36 cellular contexts compared by ENCODE assay signal in genomic region chr17:30337393-30337999, GRCh38. TPM values are rescaled to one million over a fixed set of nuclear protein-coding genes. Genes with fewer than 3 reads are reported as not detected.
DNase-seq lines count a peak whose midpoint lies in the region; ATAC-seq, FAIRE-seq and TF ChIP-seq lines count a peak whose summit lies in the region.
"Had no signal": no experiment of that assay in that cellular context is flagged by ENCODE, and none has a peak within 500 bp of the region (broad histone marks: within the 10 kb centered on the region; RNA-seq: fewer than 3 reads in every experiment).

No MANE protein-coding gene starts in this region.

- 89% methylated on average over 1 of the region's 1 CpG for WGBS in A549 (ENCODE audit: missing lambda C conversion rate)
- WGBS in IMR-90 (ENCODE audit: extremely low coverage in 2 of 2, insufficient read length in 1 of 2), 2 experiments, result 86% methylated on average over 1 of the region's 1 CpG; no CpG with 5 or more reads in 1 of the 2 experiments
- 96% methylated on average over 1 of the region's 1 CpG for WGBS in hepatocyte (ENCODE audit: low lambda C conversion rate, missing lambda C conversion rate)
- WGBS in mesodermal cell (ENCODE audit: insufficient coverage in 2 of 2), 2 experiments, result 80 to 88% methylated on average over 1 of the region's 1 CpG

- POLR2A ChIA-PET in A549 (lab: Yijun Ruan, JAX) (interaction anchor here (0.6 kb wide), 1 partner anchor 252 kb away, joined by 3 read pairs; no protein-coding TSS in a partner anchor), IMR-90 (lab: Charles Lee; ENCODE audit: unreplicated experiment) (no interaction called here), MCF 10A (lab: Yijun Ruan, JAX) (interaction anchor here (3.0 kb wide), 1 partner anchor 220 kb away, joined by 10 read pairs; the partner anchor contains the start of gene NSRP1)
- POLR2A ChIA-PET in naive thymus-derived CD8-positive, alpha-beta T cell (lab: Charles Lee), result interaction anchor here (1.5 to 3.4 kb wide), 2 partner anchors 14 to 46 kb away, joined by 6 to 17 read pairs; partner anchors contain the start of gene BLMH

- peak overlapping the region in 1 of 2 experiments; percentile 3; a peak in 1 of 6 replicates for H3K27ac ChIP-seq in A549
- H3K27ac ChIP-seq in IMR-90 (ENCODE audit: insufficient read depth, low read length), result no peak overlapping the region
- H3K27ac ChIP-seq in hepatocyte, result peak overlapping the region; percentile 67
- H3K27ac ChIP-seq in mesodermal cell (ENCODE audit: low read depth, low read length, severe bottlenecking), result peak overlapping the region; percentile 49
- H3K27ac ChIP-seq: cardiac muscle cell, lower lobe of right lung, parathyroid adenoma, right atrium auricular region, thoracic aorta, vagina had no signal

- DNase-seq in A549 (ENCODE audit: low read depth in 1 of 2, low spot score in 1 of 2), result no peak
- no peak for DNase-seq in IMR-90
- DNase-seq in hepatocyte (ENCODE audit: low spot score), result no peak
- no peak for DNase-seq in MCF 10A (ENCODE audit: unreplicated experiment)
- no peak for DNase-seq in naive thymus-derived CD8-positive, alpha-beta T cell
- DNase-seq: activated CD4-positive, alpha-beta T cell treated with anti-CD3 and anti-CD28 coated beads for 48 hours; activated gamma-delta T cell; activated naive CD8-positive, alpha-beta T cell treated with anti-CD3 and anti-CD28 coated beads, Interleukin-2, amount 10 ng/mL, durations not matched to agents 7 days and 5 days; activated T-cell treated with anti-CD3 and anti-CD28 coated beads, Interleukin-2, amount 50 U/mL, for 24 hours; aorta; CD4-positive, alpha-beta T cell; effector memory CD4-positive, alpha-beta T cell; glutamatergic neuron; Kasumi-1; lower lobe of right lung; mucosa of descending colon; NCI-H146; NCI-H226; nephron progenitor cell; SHP77 treated with DMSO at 0.1 percent for 48 hours; stimulated activated CD4-positive, alpha-beta T cell treated with anti-CD3 and anti-CD28 coated beads, Interleukin-2, amount 100 ng/mL, for 48 hours; stimulated activated naive CD8-positive, alpha-beta T cell treated with anti-CD3 and anti-CD28 coated beads, Interleukin-15, amount 100 ng/mL, for 72 hours had no signal

- no peak overlapping the region for H3K9ac ChIP-seq in IMR-90 (ENCODE audit: low read depth, low read length)
- H3K9ac ChIP-seq: parathyroid adenoma had no signal

- H3K14ac ChIP-seq in IMR-90 (replicated peaks; ENCODE audit: low read depth, low read length), result no peak overlapping the region

- no peaks in the 10 kb centered on the region for H3K9me2 ChIP-seq in hepatocyte (replicated peaks; ENCODE audit: insufficient read depth)

- H3K9me3 ChIP-seq in A549 (no peaks in the 10 kb centered on the region), IMR-90 (ENCODE audit: control insufficient read depth, insufficient read depth, low read length) (no peaks in the 10 kb centered on the region), hepatocyte (ENCODE audit: low read depth) (no peaks in the 10 kb centered on the region), mesodermal cell (ENCODE audit: control insufficient read depth, low read length) (no peaks in the 10 kb centered on the region)
- H3K9me3 ChIP-seq: lower lobe of right lung, mucosa of descending colon, right atrium auricular region, thoracic aorta, vagina had no signal

- peaks cover 29% of the 10 kb centered on the region for H3K4me1 ChIP-seq in A549
- H3K4me1 ChIP-seq in IMR-90 (ENCODE audit: control insufficient read depth, insufficient read depth, low read length), result peaks cover 10% of the 10 kb centered on the region
- peaks cover 20% of the 10 kb centered on the region for H3K4me1 ChIP-seq in hepatocyte (ENCODE audit: insufficient read depth)
- H3K4me1 ChIP-seq in mesodermal cell (ENCODE audit: control insufficient read depth, insufficient read depth, low read length, poor library complexity, severe bottlenecking), result peaks cover 30% of the 10 kb centered on the region
- H3K4me1 ChIP-seq: parathyroid adenoma had no signal

- H3K27me3 Mint-ChIP-seq in MCF 10A (ENCODE audit: insufficient read depth, unreplicated experiment), result no peaks in the 10 kb centered on the region
- no peaks in the 10 kb centered on the region for H3K27me3 Mint-ChIP-seq in naive thymus-derived CD8-positive, alpha-beta T cell
- H3K27me3 Mint-ChIP-seq: activated T-cell treated with anti-CD3 and anti-CD28 coated beads, Interleukin-2, amount 50 U/mL, for 24 hours; CD4-positive, alpha-beta T cell had no signal

- no peaks in the 10 kb centered on the region for H3K36me3 ChIP-seq in IMR-90 (ENCODE audit: control insufficient read depth, insufficient read depth, low read length)
- H3K36me3 ChIP-seq in hepatocyte (replicated peaks; ENCODE audit: insufficient read depth, low read depth), result no peaks in the 10 kb centered on the region
- no peaks in the 10 kb centered on the region for H3K36me3 ChIP-seq in mesodermal cell (ENCODE audit: control insufficient read depth, insufficient read depth, low read length)
- H3K36me3 ChIP-seq: cardiac muscle cell, lower lobe of right lung, right atrium auricular region, thoracic aorta, vagina had no signal

- no peak for TF ChIP-seq EP300 in A549 (IDR thresholded peaks at IDR 0.05)

- H2BK20ac ChIP-seq in IMR-90 (ENCODE audit: low read depth, low read length), result no peak overlapping the region

- no peak overlapping the region for H4K91ac ChIP-seq in IMR-90 (ENCODE audit: insufficient read depth, low read depth, low read length)

- TF ChIP-seq RAD21 in A549 (conservative IDR thresholded peaks at IDR 0.05 in 1 of 2, IDR thresholded peaks at IDR 0.05 in 1 of 2), result no peak
- TF ChIP-seq RAD21 in IMR-90 (IDR thresholded peaks at IDR 0.05; ENCODE audit: low read length), result no peak

- CTCF ChIA-PET in A549 (lab: Yijun Ruan, JAX) (interaction anchor here (0.7 to 7.2 kb wide), 55 partner anchors 9 to 698 kb away, joined by 3 to 98 read pairs (median 5); partner anchors contain the start of genes BLMH and GOSR1), IMR-90 (lab: Yijun Ruan, JAX) (interaction anchor here (0.7 kb wide), 1 partner anchor 25 kb away, joined by 4 read pairs; no protein-coding TSS in a partner anchor), MCF 10A (lab: Yijun Ruan, JAX) (interaction anchor here (0.6 to 3.2 kb wide), 9 partner anchors 12 to 776 kb away, joined by 3 to 23 read pairs (median 4); no protein-coding TSS in a partner anchor)

- H3K4me3 ChIP-seq in A549 (no peak overlapping the region), IMR-90 (ENCODE audit: insufficient read depth, low read depth, low read length) (no peak overlapping the region), hepatocyte (no peak overlapping the region), mesodermal cell (ENCODE audit: extremely low read depth, insufficient read depth, low read length, poor library complexity, severe bottlenecking) (no peak overlapping the region)
- H3K4me3 ChIP-seq: cardiac muscle cell, GM12878, lower lobe of right lung, mucosa of descending colon, right atrium auricular region, thoracic aorta, vagina had no signal

- TF ChIP-seq CTCF in A549 (IDR thresholded peaks at IDR 0.05) (no peak), IMR-90 (conservative IDR thresholded peaks at IDR 0.05; ENCODE audit: low read depth, low read length) (no peak), hepatocyte (IDR thresholded peaks at IDR 0.05; ENCODE audit: poor library complexity) (no peak), MCF 10A (IDR thresholded peaks at IDR 0.05; ENCODE audit: unreplicated experiment) (no peak)

- H3K4me1 Mint-ChIP-seq in MCF 10A (ENCODE audit: insufficient read depth, unreplicated experiment), result peaks cover 15% of the 10 kb centered on the region
- peaks cover 14 to 27% (median 24%) of the 10 kb centered on the region in 4 donors for H3K4me1 Mint-ChIP-seq in naive thymus-derived CD8-positive, alpha-beta T cell

- no peak overlapping the region for H2AK9ac ChIP-seq in IMR-90 (replicated peaks; ENCODE audit: low read depth, low read length, poor library complexity)

- H4K8ac ChIP-seq in IMR-90 (ENCODE audit: low read depth in 2 of 2, low read length in 2 of 2), result no peak overlapping the region

- no peak overlapping the region for H2BK5ac ChIP-seq in IMR-90 (ENCODE audit: low read depth, low read length, poor library complexity, severe bottlenecking)

- BruUV-seq in IMR-90 (replicated peaks; lab: Mats Ljungman, UMichigan) (no TSS peak), MCF 10A (replicated peaks; lab: Mats Ljungman, UMichigan) (no TSS peak)

- FAIRE-seq in A549 (lab: Jason Lieb, UNC), result no peak
- FAIRE-seq: A204.1, colon, H54, islet of Langerhans had no signal

- H3K27ac Mint-ChIP-seq in MCF 10A (ENCODE audit: low read depth, unreplicated experiment), result no peak overlapping the region
- peak overlapping the region in 3 of 10 donors; percentile 35 to 47 (median 40) for H3K27ac Mint-ChIP-seq in naive thymus-derived CD8-positive, alpha-beta T cell
- H3K27ac Mint-ChIP-seq: activated naive CD8-positive, alpha-beta T cell treated with anti-CD3 and anti-CD28 coated beads, Interleukin-2, amount 10 ng/mL, durations not matched to agents 7 days and 5 days; activated T-cell treated with anti-CD3 and anti-CD28 coated beads, Interleukin-2, amount 50 U/mL, for 24 hours; nephron progenitor cell; stimulated activated naive CD8-positive, alpha-beta T cell treated with anti-CD3 and anti-CD28 coated beads, Interleukin-15, amount 100 ng/mL, for 72 hours had no signal

- H3K4me3 Mint-ChIP-seq in MCF 10A (ENCODE audit: unreplicated experiment), result no peak overlapping the region
- H3K4me3 Mint-ChIP-seq in naive thymus-derived CD8-positive, alpha-beta T cell, result no peak overlapping the region
- H3K4me3 Mint-ChIP-seq: activated naive CD8-positive, alpha-beta T cell treated with anti-CD3 and anti-CD28 coated beads, Interleukin-2, amount 10 ng/mL, durations not matched to agents 7 days and 5 days; activated T-cell treated with anti-CD3 and anti-CD28 coated beads, Interleukin-2, amount 50 U/mL, for 24 hours; CD4-positive, alpha-beta T cell; stimulated activated naive CD8-positive, alpha-beta T cell treated with anti-CD3 and anti-CD28 coated beads, Interleukin-15, amount 100 ng/mL, for 72 hours had no signal

- no peak overlapping the region for H4K5ac ChIP-seq in IMR-90 (ENCODE audit: low read depth, low read length)

- H3K4me2 ChIP-seq in A549 (0 out of 3 replicates have a peak overlapping the region, but pooled peaks have one; percentile 1), IMR-90 (ENCODE audit: low read depth, low read length) (no peak overlapping the region), hepatocyte (no peak overlapping the region)

- H3K23ac ChIP-seq in IMR-90 (ENCODE audit: low read depth, low read length), result no peak overlapping the region

- no peaks in the 10 kb centered on the region for H4K20me1 ChIP-seq in IMR-90 (ENCODE audit: insufficient read depth, low read length)
- H4K20me1 ChIP-seq in hepatocyte (ENCODE audit: insufficient read depth, poor library complexity, severe bottlenecking), result no peaks in the 10 kb centered on the region

- no peaks in the 10 kb centered on the region for H3K79me1 ChIP-seq in IMR-90 (ENCODE audit: low read depth in 1 of 2, low read length in 2 of 2)

- H2AFZ ChIP-seq in IMR-90 (replicated peaks; ENCODE audit: low read length, poor library complexity) (no peak overlapping the region), hepatocyte (no peak overlapping the region)
- H2AFZ ChIP-seq: parathyroid adenoma had no signal

- no peak overlapping the region for H2BK15ac ChIP-seq in IMR-90 (ENCODE audit: low read depth, low read length)

- intact Hi-C loops in IMR-90 (cut with micrococcal nuclease), result no loop called here
- intact Hi-C loops in MCF 10A (cut with micrococcal nuclease), result no loop called here

- in situ Hi-C loops in IMR-90 (cut with MboI; ENCODE audit: low sequenced_read_pairs), result no loop called here

- H3K18ac ChIP-seq in IMR-90 (ENCODE audit: low read depth, low read length), result no peak overlapping the region

- peaks cover 4% of the 10 kb centered on the region for H3K9me1 ChIP-seq in IMR-90 (ENCODE audit: insufficient read depth, low read length)

- no peak for ATAC-seq in A549
- no peak for ATAC-seq in IMR-90 (ENCODE audit: low read depth)
- no peak for ATAC-seq in HG02642 (IDR thresholded peaks at IDR 0.05; ENCODE audit: poor library complexity, unreplicated experiment)
- no peak for ATAC-seq in naive thymus-derived CD8-positive, alpha-beta T cell
- no peak for ATAC-seq in HG03521 (IDR thresholded peaks at IDR 0.05; ENCODE audit: unreplicated experiment)
- ATAC-seq: stimulated activated naive CD8-positive, alpha-beta T cell treated with anti-CD3 and anti-CD28 coated beads, Interleukin-15, amount 100 ng/mL, for 72 hours had no signal

- dilution Hi-C loops in IMR-90 (cut with HindIII; ENCODE audit: low sequenced_read_pairs, unreplicated experiment), result no loop called here

- H3K79me2 ChIP-seq in hepatocyte, result no peaks in the 10 kb centered on the region
- H3K79me2 ChIP-seq: parathyroid adenoma had no signal

- no peak overlapping the region for H2BK120ac ChIP-seq in IMR-90 (ENCODE audit: low read depth, low read length)

- H3K36me3 Mint-ChIP-seq in MCF 10A (ENCODE audit: insufficient read depth, unreplicated experiment), result no peaks in the 10 kb centered on the region
- no peaks in the 10 kb centered on the region for H3K36me3 Mint-ChIP-seq in naive thymus-derived CD8-positive, alpha-beta T cell
- H3K36me3 Mint-ChIP-seq: activated naive CD8-positive, alpha-beta T cell treated with anti-CD3 and anti-CD28 coated beads, Interleukin-2, amount 10 ng/mL, durations not matched to agents 7 days and 5 days had no signal

- no peak overlapping the region for H3K56ac ChIP-seq in IMR-90 (ENCODE audit: extremely low read depth, insufficient read depth, low read length)

- no peak overlapping the region for H3K4ac ChIP-seq in IMR-90 (ENCODE audit: low read depth, low read length)

- TF ChIP-seq POLR2A in A549 (IDR thresholded peaks at IDR 0.05; ENCODE audit: low read length) (no peak), IMR-90 (IDR thresholded peaks at IDR 0.05; ENCODE audit: low read depth, low read length) (no peak)

- H3K27me3 ChIP-seq in IMR-90 (ENCODE audit: control insufficient read depth, insufficient read depth, low read length) (no peaks in the 10 kb centered on the region), hepatocyte (no peaks in the 10 kb centered on the region)
- H3K27me3 ChIP-seq: cardiac muscle cell, right atrium auricular region, vagina had no signal

- H2AK5ac ChIP-seq in IMR-90 (ENCODE audit: low read depth, low read length), result peak overlapping the region; percentile 1; the same call in 1 of the 2 replicates

- H3K9me3 Mint-ChIP-seq in MCF 10A (ENCODE audit: unreplicated experiment), result no peaks in the 10 kb centered on the region
- H3K9me3 Mint-ChIP-seq in naive thymus-derived CD8-positive, alpha-beta T cell, result peaks cover 0 to 3% (median 0%) of the 10 kb centered on the region in 9 donors
- H3K9me3 Mint-ChIP-seq: activated T-cell treated with anti-CD3 and anti-CD28 coated beads, Interleukin-2, amount 50 U/mL, for 24 hours; CD4-positive, alpha-beta T cell; nephron progenitor cell; stimulated activated naive CD8-positive, alpha-beta T cell treated with anti-CD3 and anti-CD28 coated beads, Interleukin-15, amount 100 ng/mL, for 72 hours had no signal

RNA-seq across cellular contexts. Expression of gene TMIGD1, which starts 3.6 kb away (rescaled TPM):
- polyA plus RNA-seq in A549 (2011; rRNA removed) (not detected in 2 replicates), A549 (2017; fragmentation: RNase III; extraction: RNeasy Plus Mini Kit Qiagen cat#74134 plus additional on column Dnase treatment) (not detected in 3 replicates), IMR-90 (2012; rRNA removed) (not detected in 2 replicates), hepatocyte (1.3 and 2.5 TPM in 2 replicates)
- not detected in 2 replicates for polyA plus RNA-seq in A549 (2012; cell fraction: cytosol; rRNA removed)
- not detected in 2 replicates for polyA plus RNA-seq in A549 (2012; cell fraction: nucleus; rRNA removed)
- not detected in 2 replicates for polyA minus RNA-seq in A549 (2011; rRNA and poly(A)+ RNA removed)
- total RNA-seq in IMR-90 (2012; rRNA removed) (not detected in 2 replicates), hepatocyte (3.2 and 3.3 TPM in 2 replicates), MCF 10A (2022) (not detected in 2 replicates)
- polyA plus RNA-seq in IMR-90 (2012; cell fraction: cytosol; rRNA removed), result not detected in 2 replicates
- not detected in 2 replicates for polyA plus RNA-seq in IMR-90 (2012; cell fraction: nucleus; rRNA removed; ENCODE audit: low replicate concordance)
- not detected for polyA plus RNA-seq in mesodermal cell (2013, experiment 1 of 2)
- polyA plus RNA-seq in mesodermal cell (2013, experiment 2 of 2), result not detected
- total RNA-seq in naive thymus-derived CD8-positive, alpha-beta T cell, result not detected
- not detected for polyA plus RNA-seq in naive thymus-derived CD8-positive, alpha-beta T cell
- total RNA-seq: activated naive CD8-positive, alpha-beta T cell treated with anti-CD3 and anti-CD28 coated beads, Interleukin-2, amount 10 ng/mL, durations not matched to agents 7 days and 5 days; aorta; cardiac muscle cell; CD4-positive, alpha-beta T cell; epithelial cell of proximal tubule; GM12878; lower lobe of right lung; right atrium auricular region; thoracic aorta; vagina had no signal
- polyA plus RNA-seq: cardiac muscle cell, GM12878 had no signal

RNA-seq across cellular contexts. Expression of gene CPD, which starts 41.2 kb away (rescaled TPM):
- polyA plus RNA-seq in A549 (2011; rRNA removed), result 83.3 and 97.2 TPM in 2 replicates
- 7.0 TPM in 2 replicates for polyA plus RNA-seq in A549 (2012; cell fraction: cytosol; rRNA removed)
- polyA plus RNA-seq in A549 (2012; cell fraction: nucleus; rRNA removed), result 8.9 and 9.8 TPM in 2 replicates
- polyA plus RNA-seq in A549 (2017; fragmentation: RNase III; extraction: RNeasy Plus Mini Kit Qiagen cat#74134 plus additional on column Dnase treatment), result 22.4 to 27.7 TPM (median 26.9 TPM) in 3 replicates
- 125 and 150 TPM in 2 replicates for polyA minus RNA-seq in A549 (2011; rRNA and poly(A)+ RNA removed)
- 78.0 and 94.5 TPM in 2 replicates for total RNA-seq in IMR-90 (2012; rRNA removed)
- polyA plus RNA-seq in IMR-90 (2012; rRNA removed), result 18.5 and 23.4 TPM in 2 replicates
- polyA plus RNA-seq in IMR-90 (2012; cell fraction: cytosol; rRNA removed), result 5.6 and 7.8 TPM in 2 replicates
- 3.5 and 16.3 TPM in 2 replicates for polyA plus RNA-seq in IMR-90 (2012; cell fraction: nucleus; rRNA removed; ENCODE audit: low replicate concordance)
- 80.6 and 87.3 TPM in 2 replicates for total RNA-seq in hepatocyte
- polyA plus RNA-seq in hepatocyte, result 20.7 and 22.2 TPM in 2 replicates
- 58.5 TPM for polyA plus RNA-seq in mesodermal cell (2013, experiment 1 of 2)
- 44.8 TPM for polyA plus RNA-seq in mesodermal cell (2013, experiment 2 of 2)
- 47.9 and 67.4 TPM in 2 replicates for total RNA-seq in MCF 10A (2022)
- 10 to 100 TPM; 21.9 to 27.7 TPM for total RNA-seq in naive thymus-derived CD8-positive, alpha-beta T cell
- 10 to 100 TPM in 1 of 3 donors, 1 to 10 TPM in 2; 7.6 to 11.2 (median 8.1) TPM for polyA plus RNA-seq in naive thymus-derived CD8-positive, alpha-beta T cell

RNA-seq across cellular contexts. Expression of gene BLMH, which starts 45.8 kb away (rescaled TPM):
- polyA plus RNA-seq in A549 (2011; rRNA removed) (36.4 and 38.5 TPM in 2 replicates), A549 (2017; fragmentation: RNase III; extraction: RNeasy Plus Mini Kit Qiagen cat#74134 plus additional on column Dnase treatment) (61.5 to 66.4 TPM (median 62.7 TPM) in 3 replicates), IMR-90 (2012; rRNA removed) (11.8 and 17.3 TPM in 2 replicates), hepatocyte (21.3 and 26.0 TPM in 2 replicates)
- 23.5 and 25.1 TPM in 2 replicates for polyA plus RNA-seq in A549 (2012; cell fraction: cytosol; rRNA removed)
- 34.7 and 44.2 TPM in 2 replicates for polyA plus RNA-seq in A549 (2012; cell fraction: nucleus; rRNA removed)
- 21.5 and 33.7 TPM in 2 replicates for polyA minus RNA-seq in A549 (2011; rRNA and poly(A)+ RNA removed)
- total RNA-seq in IMR-90 (2012; rRNA removed) (20.8 and 27.2 TPM in 2 replicates), hepatocyte (28.2 and 29.0 TPM in 2 replicates), MCF 10A (2022) (28.2 and 28.3 TPM in 2 replicates)
- 7.4 and 10.0 TPM in 2 replicates for polyA plus RNA-seq in IMR-90 (2012; cell fraction: cytosol; rRNA removed)
- 14.0 and 14.3 TPM in 2 replicates for polyA plus RNA-seq in IMR-90 (2012; cell fraction: nucleus; rRNA removed; ENCODE audit: low replicate concordance)
- 66.6 TPM for polyA plus RNA-seq in mesodermal cell (2013, experiment 1 of 2)
- 63.0 TPM for polyA plus RNA-seq in mesodermal cell (2013, experiment 2 of 2)
- 10 to 100 TPM; 50.2 to 52.0 TPM for total RNA-seq in naive thymus-derived CD8-positive, alpha-beta T cell
- 10 to 100 TPM; 17.6 to 28.3 (median 25.4) TPM for polyA plus RNA-seq in naive thymus-derived CD8-positive, alpha-beta T cell
